In genomic region chr5:171622010-171622409, GRCh38 we compare ENCODE assay signal across 29 cellular contexts.
DNase-seq lines count a peak whose midpoint lies in the region; ATAC-seq and TF ChIP-seq lines count a peak whose summit lies in the region.
"Had no signal": no experiment of that assay in that cellular context is flagged by ENCODE, and none has a peak within 500 bp of the region (broad histone marks: within the 10 kb centered on the region; RNA-seq: fewer than 3 reads in every experiment).

No MANE protein-coding gene starts in this region.

- H3K4me2 ChIP-seq in mammary epithelial cell (ENCODE audit: insufficient read depth, low read depth, low read length), result no peak overlapping the region

- H4K20me1 ChIP-seq in mammary epithelial cell (ENCODE audit: insufficient read depth, low read length), result no peaks in the 10 kb centered on the region

- H3K27me3 ChIP-seq in mammary epithelial cell (ENCODE audit: insufficient read depth, low read length), result no peaks in the 10 kb centered on the region
- no peaks in the 10 kb centered on the region for H3K27me3 ChIP-seq in MG63
- H3K27me3 ChIP-seq in CD4-positive, alpha-beta T cell (ENCODE audit: control insufficient read depth, insufficient read depth, low read length), result no peaks in the 10 kb centered on the region
- H3K27me3 ChIP-seq: neutrophil, uterus had no signal

- intact Hi-C loops in MCF 10A (cut with micrococcal nuclease) (no loop called here), mammary epithelial cell (cut with micrococcal nuclease) (no loop called here)
- intact Hi-C loops in CD4-positive, alpha-beta T cell (cut with DNase I, micrococcal nuclease), result no loop called here

- H3K9me3 ChIP-seq in mammary epithelial cell (replicated peaks; ENCODE audit: insufficient read depth, low read length) (no peaks in the 10 kb centered on the region), MG63 (no peaks in the 10 kb centered on the region)
- no peaks in the 10 kb centered on the region for H3K9me3 ChIP-seq in CD4-positive, alpha-beta T cell (ENCODE audit: control insufficient read depth, low read length)
- H3K9me3 ChIP-seq: left lung, neutrophil, stomach, uterus had no signal

- H3K4me3 ChIP-seq in mammary epithelial cell (replicated peaks in 1 of 3; ENCODE audit: insufficient read depth in 1 of 3, low read depth in 2 of 3, low read length in 3 of 3), result no peak overlapping the region
- no peak overlapping the region for H3K4me3 ChIP-seq in MG63
- H3K4me3 ChIP-seq: left lung, stomach, uterus had no signal

- H3K9me3 Mint-ChIP-seq in MCF 10A (ENCODE audit: unreplicated experiment), result peaks cover 9% of the 10 kb centered on the region
- H3K9me3 Mint-ChIP-seq in CD4-positive, alpha-beta T cell, result no peaks in the 10 kb centered on the region
- H3K9me3 Mint-ChIP-seq: activated naive CD8-positive, alpha-beta T cell treated with anti-CD3 and anti-CD28 coated beads, Interleukin-2, amount 50 U/mL, for 24 hours; activated T-cell treated with anti-CD3 and anti-CD28 coated beads, Interleukin-2, amount 50 U/mL, for 4 hours; immature natural killer cell; mesothelial cell of epicardium had no signal

- WGBS in mammary epithelial cell (ENCODE audit: low coverage, missing lambda C conversion rate), result 14% methylated on average over 2 of the region's 2 CpGs

- in situ Hi-C loops in mammary epithelial cell (cut with MboI; ENCODE audit: low sequenced_read_pairs in 2 of 2), result loop anchor here in 1 of 2 donors (25.0 kb wide), 1 partner anchor 185 kb away; no protein-coding TSS in a partner anchor

- H3K79me2 ChIP-seq in mammary epithelial cell (ENCODE audit: insufficient read depth, low read length), result no peaks in the 10 kb centered on the region

- H3K27me3 Mint-ChIP-seq in MCF 10A (ENCODE audit: insufficient read depth, unreplicated experiment), result peaks cover 12% of the 10 kb centered on the region
- H3K27me3 Mint-ChIP-seq in CD4-positive, alpha-beta T cell, result peaks cover 8% of the 10 kb centered on the region
- H3K27me3 Mint-ChIP-seq: activated CD8-positive, alpha-beta memory T cell treated with anti-CD3 and anti-CD28 coated beads, Interleukin-2, amount 10 ng/mL, durations not matched to agents 7 days and 5 days had no signal

- no peak for ATAC-seq in CD4-positive, alpha-beta T cell (ENCODE audit: poor library complexity)
- ATAC-seq: activated CD8-positive, alpha-beta memory T cell treated with anti-CD3 and anti-CD28 coated beads, Interleukin-2, amount 10 ng/mL, durations not matched to agents 7 days and 5 days; activated naive CD8-positive, alpha-beta T cell treated with anti-CD3 and anti-CD28 coated beads, Interleukin-2, amount 50 U/mL, for 24 hours; activated T-cell treated with anti-CD3 and anti-CD28 coated beads, Interleukin-2, amount 50 U/mL, for 4 hours; left lung; sciatic nerve had no signal

- no peaks in the 10 kb centered on the region for H3K36me3 Mint-ChIP-seq in MCF 10A (ENCODE audit: insufficient read depth, unreplicated experiment)
- H3K36me3 Mint-ChIP-seq in CD4-positive, alpha-beta T cell (ENCODE audit: low read depth), result no peaks in the 10 kb centered on the region
- H3K36me3 Mint-ChIP-seq: activated CD8-positive, alpha-beta memory T cell treated with anti-CD3 and anti-CD28 coated beads, Interleukin-2, amount 10 ng/mL, durations not matched to agents 7 days and 5 days; CD4-positive, alpha-beta memory T cell; immature natural killer cell; mesothelial cell of epicardium had no signal

- no peak overlapping the region for H3K4me3 Mint-ChIP-seq in MCF 10A (ENCODE audit: unreplicated experiment)
- no peak overlapping the region for H3K4me3 Mint-ChIP-seq in CD4-positive, alpha-beta T cell
- H3K4me3 Mint-ChIP-seq: activated CD8-positive, alpha-beta memory T cell treated with anti-CD3 and anti-CD28 coated beads, Interleukin-2, amount 10 ng/mL, durations not matched to agents 7 days and 5 days; activated naive CD8-positive, alpha-beta T cell treated with anti-CD3 and anti-CD28 coated beads, Interleukin-2, amount 50 U/mL, for 24 hours; activated T-cell treated with anti-CD3 and anti-CD28 coated beads, Interleukin-2, amount 50 U/mL, for 4 hours; CD4-positive, alpha-beta memory T cell; immature natural killer cell; mesothelial cell of epicardium had no signal

- CTCF ChIA-PET in MCF 10A (lab: Yijun Ruan, JAX) (interaction anchor here (1.1 kb wide), 1 partner anchor 136 kb away, joined by 3 read pairs; no protein-coding TSS in a partner anchor), mammary epithelial cell (lab: Charles Lee; ENCODE audit: low non-redundant PET) (interaction anchor here (0.8 kb wide), 1 partner anchor 238 kb away, joined by 4 read pairs; no protein-coding TSS in a partner anchor)
- CTCF ChIA-PET in CD4-positive, alpha-beta T cell (lab: Charles Lee), result no interaction called here

- H3K4me1 Mint-ChIP-seq in MCF 10A (ENCODE audit: insufficient read depth, unreplicated experiment), result peaks cover 9% of the 10 kb centered on the region
- no peaks in the 10 kb centered on the region for H3K4me1 Mint-ChIP-seq in CD4-positive, alpha-beta T cell (ENCODE audit: low read depth)
- H3K4me1 Mint-ChIP-seq: activated CD8-positive, alpha-beta memory T cell treated with anti-CD3 and anti-CD28 coated beads, Interleukin-2, amount 10 ng/mL, durations not matched to agents 7 days and 5 days; activated naive CD8-positive, alpha-beta T cell treated with anti-CD3 and anti-CD28 coated beads, Interleukin-2, amount 50 U/mL, for 24 hours; CD4-positive, alpha-beta memory T cell; immature natural killer cell had no signal

- TF ChIP-seq CTCF in MCF 10A (IDR thresholded peaks at IDR 0.05; ENCODE audit: unreplicated experiment) (no peak), mammary epithelial cell (conservative IDR thresholded peaks at IDR 0.05 in 1 of 2, IDR thresholded peaks at IDR 0.05 in 1 of 2; ENCODE audit: extremely low read depth in 1 of 2, insufficient read depth in 1 of 2, low read depth in 1 of 2, low read length in 2 of 2) (no peak)
- TF ChIP-seq CTCF in CD4-positive, alpha-beta T cell (IDR thresholded peaks at IDR 0.05), result no peak

- H3K36me3 ChIP-seq in mammary epithelial cell (ENCODE audit: insufficient read depth, low read length) (no peaks in the 10 kb centered on the region), MG63 (no peaks in the 10 kb centered on the region)
- H3K36me3 ChIP-seq: left lung, neutrophil, stomach, uterus had no signal

- no peak overlapping the region for H3K27ac ChIP-seq in mammary epithelial cell (ENCODE audit: insufficient read depth, low read depth, low read length)
- no peak overlapping the region for H3K27ac ChIP-seq in CD4-positive, alpha-beta T cell (ENCODE audit: low read depth, low read length)
- H3K27ac ChIP-seq: HL-60, left lung, neutrophil, stomach, uterus had no signal

- H2AFZ ChIP-seq in mammary epithelial cell (ENCODE audit: low read depth, low read length), result no peak overlapping the region

- BruUV-seq in MCF 10A (replicated peaks; lab: Mats Ljungman, UMichigan), result no TSS peak
- BruUV-seq in mammary epithelial cell (replicated peaks; lab: Mats Ljungman, UMichigan), result no TSS peak

- POLR2A ChIA-PET in MCF 10A (lab: Yijun Ruan, JAX), result interaction anchor here (0.6 kb wide), 1 partner anchor 20 kb away, joined by 3 read pairs; no protein-coding TSS in a partner anchor
- POLR2A ChIA-PET in CD4-positive, alpha-beta T cell (lab: Charles Lee), result no interaction called here

- H3K27ac Mint-ChIP-seq in MCF 10A (ENCODE audit: low read depth, unreplicated experiment), result no peak overlapping the region
- H3K27ac Mint-ChIP-seq in CD4-positive, alpha-beta T cell, result no peak overlapping the region
- H3K27ac Mint-ChIP-seq: activated CD8-positive, alpha-beta memory T cell treated with anti-CD3 and anti-CD28 coated beads, Interleukin-2, amount 10 ng/mL, durations not matched to agents 7 days and 5 days; activated naive CD8-positive, alpha-beta T cell treated with anti-CD3 and anti-CD28 coated beads, Interleukin-2, amount 50 U/mL, for 24 hours; CD4-positive, alpha-beta memory T cell; immature natural killer cell; mesothelial cell of epicardium had no signal

- DNase-seq in MCF 10A (ENCODE audit: unreplicated experiment) (peak; percentile 40), mammary epithelial cell (no peak), MG63 (peak; percentile 63), cerebellum (ENCODE audit: low spot score) (peak; percentile 80), islet precursor cell (peak; percentile 50), hippocampal formation (lab: John Stamatoyannopoulos, UW) (no peak), NCI-H510A treated with DMSO at 0.1 percent for 48 hours (lab: John Stamatoyannopoulos, UW) (no peak)
- no peak for DNase-seq in CD4-positive, alpha-beta T cell
- DNase-seq: activated CD4-positive, alpha-beta T cell treated with anti-CD3 and anti-CD28 coated beads, Interleukin-2, amount 50 U/mL, for 4 hours; activated CD8-positive, alpha-beta memory T cell treated with anti-CD3 and anti-CD28 coated beads, Interleukin-2, amount 10 ng/mL, durations not matched to agents 7 days and 5 days; activated gamma-delta T cell; activated naive CD8-positive, alpha-beta T cell treated with anti-CD3 and anti-CD28 coated beads, Interleukin-2, amount 50 U/mL, for 24 hours; activated T-cell treated with anti-CD3 and anti-CD28 coated beads, Interleukin-2, amount 50 U/mL, for 4 hours; CD4-positive, alpha-beta memory T cell; central memory CD4-positive, alpha-beta T cell; immature natural killer cell; KG1; left lung; NCI-H2029 treated with DMSO at 0.1 percent for 48 hours; NCI-H748 treated with DMSO at 0.1 percent for 48 hours; RPMI8226; stimulated activated CD4-positive, alpha-beta T cell treated with anti-CD3 and anti-CD28 coated beads, Interleukin-12 subunit alpha, Interleukin-12 subunit beta, amount 100 ng/mL, for 4 hours; stimulated activated CD4-positive, alpha-beta T cell treated with anti-CD3 and anti-CD28 coated beads, Interleukin-2, amount 100 ng/mL, for 48 hours; stomach; uterus had no signal

- no peaks in the 10 kb centered on the region for H3K4me1 ChIP-seq in mammary epithelial cell (ENCODE audit: insufficient read depth, low read length)
- H3K4me1 ChIP-seq: left lung, stomach, uterus had no signal

- H3K9ac ChIP-seq in mammary epithelial cell (ENCODE audit: insufficient read depth, low read length), result no peak overlapping the region

- dilution Hi-C loops in mammary epithelial cell (cut with HindIII; ENCODE audit: low sequenced_read_pairs), result no loop called here

Comparison
In these comparisons a context has a peak if more than half of its experiments do, and no peak if none do; other contexts are left out.
1. DNase-seq: peak in MCF 10A (single experiment), MG63 (single experiment), cerebellum (single experiment) and islet precursor cell (single experiment); none in mammary epithelial cell (single experiment), hippocampal formation (0 of 2), CD4-positive, alpha-beta T cell (0 of 10) and NCI-H510A treated with DMSO at 0.1 percent for 48 hours (single experiment).